ENCODE assay signal across 8 cellular contexts in the genomic region with DNA sequence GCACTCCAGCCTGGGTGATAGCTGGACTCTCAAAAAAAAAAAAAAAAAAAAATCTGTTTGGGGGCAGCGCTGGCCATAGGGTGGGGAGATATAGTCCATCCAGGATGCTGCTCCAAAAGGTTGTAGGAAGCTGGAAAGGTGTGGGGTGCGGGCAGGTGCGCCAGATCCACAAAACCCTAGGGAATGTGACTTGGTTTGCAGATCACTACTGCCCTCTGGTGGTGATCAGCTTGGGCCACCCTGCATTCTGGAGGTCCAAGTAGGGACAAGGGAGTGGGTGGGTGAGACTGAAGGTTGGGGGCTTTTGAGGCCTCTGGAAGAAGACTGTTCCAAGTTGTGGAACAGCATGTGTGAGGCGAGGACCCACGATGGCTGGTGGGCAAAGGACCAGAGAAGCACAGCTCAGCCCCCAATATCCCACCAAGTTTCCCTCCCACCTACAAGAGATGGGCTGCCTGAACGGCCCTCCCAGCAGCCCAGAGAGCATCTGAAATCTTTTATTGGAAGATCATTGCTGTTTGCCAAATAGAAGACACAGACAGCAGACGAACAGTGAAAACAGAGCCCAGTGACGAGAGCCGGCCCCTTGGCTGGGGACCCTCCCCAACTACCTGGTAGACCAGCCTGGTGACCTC. TPM values are rescaled to one million over a fixed set of nuclear protein-coding genes. Genes with fewer than 3 reads are reported as not detected.
DNase-seq lines count a peak whose midpoint lies in the region; ATAC-seq and TF ChIP-seq lines count a peak whose summit lies in the region.

No MANE protein-coding gene starts in this region.

- peaks cover 70% of the 10 kb centered on the region for H3K36me3 Mint-ChIP-seq in stimulated activated effector memory CD8-positive, alpha-beta T cell treated with anti-CD3 and anti-CD28 coated beads, Interleukin-12 subunit alpha, Interleukin-12 subunit beta, amount 100 ng/mL, for 72 hours

- peak; percentile 90 for TF ChIP-seq CTCF in GM13977 (IDR thresholded peaks at IDR 0.05; ENCODE audit: extremely low read depth, insufficient read depth, missing control alignments)

- H3K4me1 Mint-ChIP-seq in stimulated activated effector memory CD8-positive, alpha-beta T cell treated with anti-CD3 and anti-CD28 coated beads, Interleukin-12 subunit alpha, Interleukin-12 subunit beta, amount 100 ng/mL, for 72 hours = peaks cover 12% of the 10 kb centered on the region

- no peak overlapping the region for H3K4me3 Mint-ChIP-seq in stimulated activated effector memory CD8-positive, alpha-beta T cell treated with anti-CD3 and anti-CD28 coated beads, Interleukin-12 subunit alpha, Interleukin-12 subunit beta, amount 100 ng/mL, for 72 hours

- in situ Hi-C loops in ACHN (cut with HindIII; ENCODE audit: low pct_ligation_motif_present, low pct_unique_long_range_greater_than_20kb, low sequenced_read_pairs) (no loop called here), GM13977 (cut with MboI; ENCODE audit: low pct_unique_long_range_greater_than_20kb, low sequenced_read_pairs, unreplicated experiment) (no loop called here)

- peak; percentile 56 for ATAC-seq in stimulated activated effector memory CD8-positive, alpha-beta T cell treated with anti-CD3 and anti-CD28 coated beads, Interleukin-12 subunit alpha, Interleukin-12 subunit beta, amount 100 ng/mL, for 72 hours
- no peak for ATAC-seq in HG03439 (IDR thresholded peaks at IDR 0.05; ENCODE audit: unreplicated experiment)

- H3K9me3 Mint-ChIP-seq in stimulated activated effector memory CD8-positive, alpha-beta T cell treated with anti-CD3 and anti-CD28 coated beads, Interleukin-12 subunit alpha, Interleukin-12 subunit beta, amount 100 ng/mL, for 72 hours = no peaks in the 10 kb centered on the region

- DNase-seq in ACHN = peak; percentile 61
- DNase-seq in GM13977 (ENCODE audit: low spot score) = peak; percentile 73
- peak; percentile 53 for DNase-seq in NCI-H345 treated with DMSO at 0.1 percent for 48 hours (lab: John Stamatoyannopoulos, UW; ENCODE audit: unreplicated experiment)
- peak; percentile 75 for DNase-seq in activated CD4-positive, alpha-beta T cell treated with anti-CD3 and anti-CD28 coated beads for 48 hours
- DNase-seq in dedifferentiated amniotic fluid mesenchymal stem cell (ENCODE audit: extremely low spot score) = peak; percentile 29
- peak; percentile 81 to 89 for DNase-seq in lung microvascular endothelial cell (ENCODE audit: low read depth in 2 of 2)
- DNase-seq in stimulated activated effector memory CD8-positive, alpha-beta T cell treated with anti-CD3 and anti-CD28 coated beads, Interleukin-12 subunit alpha, Interleukin-12 subunit beta, amount 100 ng/mL, for 72 hours (ENCODE audit: low spot score in 2 of 2) = peak; percentile 57 to 80

- peak overlapping the region; percentile 16 for H3K27ac Mint-ChIP-seq in stimulated activated effector memory CD8-positive, alpha-beta T cell treated with anti-CD3 and anti-CD28 coated beads, Interleukin-12 subunit alpha, Interleukin-12 subunit beta, amount 100 ng/mL, for 72 hours

RNA-seq across cellular contexts. Expression of a gene that starts 10.4 kb away (rescaled TPM):
- 41.2 and 74.0 TPM in 2 replicates for total RNA-seq in lung microvascular endothelial cell

RNA-seq across cellular contexts. Expression of a gene that starts 12.6 kb away (rescaled TPM):
- total RNA-seq in lung microvascular endothelial cell = 198 and 235 TPM in 2 replicates

RNA-seq across cellular contexts. Expression of a gene that starts 29.6 kb away (rescaled TPM):
- 1.3 and 1.8 TPM in 2 replicates for total RNA-seq in lung microvascular endothelial cell

RNA-seq across cellular contexts. Expression of a gene that starts 51.3 kb away (rescaled TPM):
- total RNA-seq in lung microvascular endothelial cell = 7.8 and 8.7 TPM in 2 replicates

RNA-seq across cellular contexts. Expression of a gene that starts 57.4 kb away (rescaled TPM):
- total RNA-seq in lung microvascular endothelial cell = 5.4 and 6.2 TPM in 2 replicates

Comparison
In these comparisons a context has a peak if more than half of its experiments do, and no peak if none do; other contexts are left out.
1. DNase-seq: peak in every context shown above with its lines; median percentile 85 in lung microvascular endothelial cell; 75 in activated CD4-positive, alpha-beta T cell treated with anti-CD3 and anti-CD28 coated beads for 48 hours; 73 in GM13977; 68 in stimulated activated effector memory CD8-positive, alpha-beta T cell treated with anti-CD3 and anti-CD28 coated beads, Interleukin-12 subunit alpha, Interleukin-12 subunit beta, amount 100 ng/mL, for 72 hours; 61 in ACHN; 53 in NCI-H345 treated with DMSO at 0.1 percent for 48 hours; 29 in dedifferentiated amniotic fluid mesenchymal stem cell.